13 cellular contexts compared by ENCODE assay signal in genomic region chr17:64355536-64356303, GRCh38. TPM values are rescaled to one million over a fixed set of nuclear protein-coding genes. Genes with fewer than 3 reads are reported as not detected.
A peak's percentile ranks its signal among the peaks of the same experiment; 100 is the strongest.
DNase-seq lines count a peak whose midpoint lies in the region; ATAC-seq, FAIRE-seq and TF ChIP-seq lines count a peak whose summit lies in the region.
"Had no signal": no experiment of that assay in that cellular context is flagged by ENCODE, and none has a peak within 500 bp of the region (broad histone marks: within the 10 kb centered on the region; RNA-seq: fewer than 3 reads in every experiment).

No MANE protein-coding gene starts in this region.

- intact Hi-C loops in lower lobe of right lung (cut with DNase I) = no loop called here
- intact Hi-C loops in uterus (cut with DNase I; ENCODE audit: low total_unique reads) = no loop called here

- FAIRE-seq in GM12892 (lab: Jason Lieb, UNC) = no peak
- FAIRE-seq: GM19239, RCC 7860 had no signal

- H3K27me3 ChIP-seq in lower lobe of right lung (ENCODE audit: low read depth) (no peaks in the 10 kb centered on the region), uterus (no peaks in the 10 kb centered on the region)

- no peak for ATAC-seq in lower lobe of right lung

- peak; percentile 19 for DNase-seq in stimulated activated CD4-positive, alpha-beta T cell treated with anti-CD3 and anti-CD28 coated beads, Interleukin-15, amount 100 ng/mL, for 24 hours
- no peak for DNase-seq in stimulated activated CD4-positive, alpha-beta T cell treated with anti-CD3 and anti-CD28 coated beads, Interleukin-4, amount 100 ng/mL, for 1 hour
- DNase-seq in astrocyte of the hippocampus (ENCODE audit: low read depth, low spot score) = peak; percentile 26
- no peak for DNase-seq in lower lobe of right lung
- no peak for DNase-seq in NCI-H748 treated with DMSO at 0.1 percent for 48 hours (lab: John Stamatoyannopoulos, UW)
- DNase-seq in GM12892 (ENCODE audit: insufficient read length) = no peak
- DNase-seq in uterus = no peak
- no peak for DNase-seq in medulla oblongata (ENCODE audit: extremely low spot score)
- DNase-seq: NCI-H2081 had no signal

- TF ChIP-seq CTCF in lower lobe of right lung (IDR thresholded peaks at IDR 0.05) (no peak), uterus (IDR thresholded peaks at IDR 0.05) (no peak)

- H3K9me3 ChIP-seq in lower lobe of right lung = no peaks in the 10 kb centered on the region
- no peaks in the 10 kb centered on the region for H3K9me3 ChIP-seq in uterus

- TF ChIP-seq POLR2A in GM12892 (IDR thresholded peaks at IDR 0.05; ENCODE audit: low read depth, low read length) (no peak), uterus (IDR thresholded peaks at IDR 0.05) (no peak)

- H3K27ac ChIP-seq in lower lobe of right lung = peak overlapping the region; percentile 39
- H3K27ac ChIP-seq in uterus = peak overlapping the region in 1 of 2 donors; percentile 31
- H3K27ac ChIP-seq: epithelial cell of prostate, HL-60 had no signal

- H3K36me3 ChIP-seq in lower lobe of right lung (peaks cover 86% of the 10 kb centered on the region), uterus (no peaks in the 10 kb centered on the region)

- H3K4me1 ChIP-seq in lower lobe of right lung (peaks cover 63% of the 10 kb centered on the region), uterus (no peaks in the 10 kb centered on the region)

- no peak overlapping the region for H3K4me3 ChIP-seq in lower lobe of right lung
- H3K4me3 ChIP-seq in uterus = no peak overlapping the region

RNA-seq across cellular contexts. Expression of gene PECAM1, which starts 34.9 kb away (rescaled TPM):
- total RNA-seq in lower lobe of right lung (679 TPM), uterus (100 to 1,000 TPM in 3 of 4 donors, 10 to 100 TPM in 1; 77.6 to 551 (median 190) TPM)
- polyA plus RNA-seq in GM12892 (2012; ENCODE audit: missing spikeins) = 1.3 TPM

Comparison
In these comparisons a context has a peak if more than half of its experiments do, and no peak if none do; other contexts are left out.
1. DNase-seq: peak in stimulated activated CD4-positive, alpha-beta T cell treated with anti-CD3 and anti-CD28 coated beads, Interleukin-15, amount 100 ng/mL, for 24 hours (single experiment) and astrocyte of the hippocampus (single experiment); none in stimulated activated CD4-positive, alpha-beta T cell treated with anti-CD3 and anti-CD28 coated beads, Interleukin-4, amount 100 ng/mL, for 1 hour (single experiment), lower lobe of right lung (single experiment), NCI-H748 treated with DMSO at 0.1 percent for 48 hours (single experiment), GM12892 (single experiment), uterus (0 of 2) and medulla oblongata (single experiment).